1 cellular context compared by ENCODE assay signal in genomic region chr6:110815260-110816109, GRCh38.
TF ChIP-seq lines count a peak whose summit lies in the region.

Gene CDK19 (minus strand): TSS chr6:110815469. CDS start chr6:110815136, 333 bp downstream.

TF ChIP-seq in HEK293, 187 proteins besides CTCF, POLR2A, EP300 and RAD21 (continued from another document and continues in another):
- TF ChIP-seq PRDM10 (tag by site-specific recombination; IDR thresholded peaks at IDR 0.05): peak; percentile 79
- TF ChIP-seq ZNF501 (tag by site-specific recombination; IDR thresholded peaks at IDR 0.05): peak; percentile 98; the same call in 1 of the 2 replicates
- peak; percentile 55; the same call in 1 of the 2 replicates for TF ChIP-seq OVOL3 (tag by site-specific recombination; IDR thresholded peaks at IDR 0.05)
- TF ChIP-seq GLI4 (tag by site-specific recombination; IDR thresholded peaks at IDR 0.05): no peak
- no peak for TF ChIP-seq ZNF549 (tag by site-specific recombination; IDR thresholded peaks at IDR 0.05)
- TF ChIP-seq ZNF629 (tag by site-specific recombination; IDR thresholded peaks at IDR 0.05): peak; percentile 94
- no peak for TF ChIP-seq ZNF292 (tag by site-specific recombination; IDR thresholded peaks at IDR 0.05; ENCODE audit: borderline replicate concordance, low read depth)
- no peak for TF ChIP-seq ZNF555 (tag by site-specific recombination; conservative IDR thresholded peaks at IDR 0.05)
- TF ChIP-seq ZBTB8A (tag by site-specific recombination; IDR thresholded peaks at IDR 0.05): peak; percentile 23; the same call in 1 of the 2 replicates
- no peak for TF ChIP-seq ZNF707 (tag by site-specific recombination; IDR thresholded peaks at IDR 0.05)
- TF ChIP-seq ZFHX2 (tag by site-specific recombination; conservative IDR thresholded peaks at IDR 0.05): peak; percentile 90
- TF ChIP-seq ZNF777 (tag by site-specific recombination; IDR thresholded peaks at IDR 0.05; ENCODE audit: borderline replicate concordance): no peak
- TF ChIP-seq ZNF449 (tag by site-specific recombination; IDR thresholded peaks at IDR 0.05): 0 out of 2 replicates have a peak, but pooled peaks have one; percentile 39
- no peak for TF ChIP-seq SCRT1 (tag by site-specific recombination; IDR thresholded peaks at IDR 0.05; ENCODE audit: borderline replicate concordance)
- TF ChIP-seq ZNF335 (tag by site-specific recombination; conservative IDR thresholded peaks at IDR 0.05): no peak; the same call in none of the 2 replicates
- peak; percentile 84 for TF ChIP-seq GLIS2 (tag by site-specific recombination; IDR thresholded peaks at IDR 0.05)
- no peak for TF ChIP-seq ZNF248 (tag by site-specific recombination; IDR thresholded peaks at IDR 0.05)
- peak; percentile 98 for TF ChIP-seq TRIM28 (IDR thresholded peaks at IDR 0.05; ENCODE audit: borderline replicate concordance, low read length)
- peak; percentile 94 for TF ChIP-seq SP3 (tag by site-specific recombination; IDR thresholded peaks at IDR 0.05)
- peak; percentile 46 for TF ChIP-seq ZBTB26 (tag by site-specific recombination; optimal IDR thresholded peaks at IDR 0.05)
- TF ChIP-seq ZNF529 (tag by site-specific recombination; IDR thresholded peaks at IDR 0.05; ENCODE audit: insufficient replicate concordance): no peak
- TF ChIP-seq ZNF416 (tag by site-specific recombination; IDR thresholded peaks at IDR 0.05): no peak
- no peak for TF ChIP-seq ZFP3 (tag by site-specific recombination; IDR thresholded peaks at IDR 0.05; ENCODE audit: low read depth)
- TF ChIP-seq ZNF510 (tag by site-specific recombination; IDR thresholded peaks at IDR 0.05; ENCODE audit: insufficient replicate concordance): no peak
- peak; percentile 80 for TF ChIP-seq KLF9 (tag by site-specific recombination; IDR thresholded peaks at IDR 0.05; ENCODE audit: low read depth)
- TF ChIP-seq ZNF114 (tag by site-specific recombination; IDR thresholded peaks at IDR 0.05): no peak
- TF ChIP-seq ZNF274 (IDR thresholded peaks at IDR 0.05; ENCODE audit: low read length): no peak
- no peak for TF ChIP-seq ZNF274 (tag by site-specific recombination; IDR thresholded peaks at IDR 0.05; ENCODE audit: borderline replicate concordance)
- peak; percentile 96 for TF ChIP-seq KLF1 (tag by site-specific recombination; IDR thresholded peaks at IDR 0.05)
- no peak for TF ChIP-seq ZNF747 (tag by site-specific recombination; IDR thresholded peaks at IDR 0.05)
- no peak for TF ChIP-seq ZNF571 (tag by site-specific recombination; IDR thresholded peaks at IDR 0.05)
- peak; percentile 95 for TF ChIP-seq KLF8 (tag by site-specific recombination; IDR thresholded peaks at IDR 0.05)
- 0 out of 2 replicates have a peak, but pooled peaks have one; percentile 29 for TF ChIP-seq ZNF121 (tag by site-specific recombination; IDR thresholded peaks at IDR 0.05)
- no peak for TF ChIP-seq ZNF202 (tag by site-specific recombination; IDR thresholded peaks at IDR 0.05; ENCODE audit: borderline replicate concordance)
- TF ChIP-seq ZNF843 (tag by site-specific recombination; IDR thresholded peaks at IDR 0.05): peak; percentile 68
- TF ChIP-seq SCRT2 (tag by site-specific recombination; IDR thresholded peaks at IDR 0.05): no peak
- peak; percentile 68; the same call in 1 of the 2 replicates for TF ChIP-seq EGR2 (tag by site-specific recombination; IDR thresholded peaks at IDR 0.05; ENCODE audit: low read depth)
- peak; percentile 71; the same call in 1 of the 2 replicates for TF ChIP-seq ZNF10 (tag by site-specific recombination; IDR thresholded peaks at IDR 0.05)
- TF ChIP-seq ZNF223 (tag by site-specific recombination; IDR thresholded peaks at IDR 0.05): no peak
- peak; percentile 87 for TF ChIP-seq ZNF398 (tag by site-specific recombination; IDR thresholded peaks at IDR 0.05)
- TF ChIP-seq ZSCAN5A (tag by site-specific recombination; IDR thresholded peaks at IDR 0.05): 0 out of 2 replicates have a peak, but pooled peaks have one; percentile 25
- TF ChIP-seq ZNF221 (tag by site-specific recombination; IDR thresholded peaks at IDR 0.05; ENCODE audit: borderline replicate concordance): no peak
- TF ChIP-seq TCF7L2 (IDR thresholded peaks at IDR 0.05; ENCODE audit: borderline replicate concordance, low read depth, low read length): no peak
- TF ChIP-seq ZNF18 (tag by site-specific recombination; IDR thresholded peaks at IDR 0.05): no peak
- no peak for TF ChIP-seq MZF1 (tag by site-specific recombination; IDR thresholded peaks at IDR 0.05; ENCODE audit: borderline replicate concordance)
- peak; percentile 62 for TF ChIP-seq ATF2 (tag by site-specific recombination; IDR thresholded peaks at IDR 0.05; ENCODE audit: low read depth)
- peak; percentile 22 for TF ChIP-seq KLF17 (tag by site-specific recombination; IDR thresholded peaks at IDR 0.05)
- TF ChIP-seq ZNF645 (tag by site-specific recombination; IDR thresholded peaks at IDR 0.05): no peak
- no peak; the same call in 1 of the 2 replicates for TF ChIP-seq INSM2 (tag by site-specific recombination; IDR thresholded peaks at IDR 0.05)
- TF ChIP-seq ZNF169 (tag by site-specific recombination; IDR thresholded peaks at IDR 0.05): no peak
- no peak for TF ChIP-seq MEIS1 (CRISPR knock-in tag; IDR thresholded peaks at IDR 0.05; ENCODE audit: borderline replicate concordance)
- 0 out of 2 replicates have a peak, but pooled peaks have one; percentile 25 for TF ChIP-seq ZNF37A (tag by site-specific recombination; IDR thresholded peaks at IDR 0.05)
